In genomic region chr3:1147326-1147725, GRCh38 we compare ENCODE assay signal across 39 cellular contexts. TPM values are rescaled to one million over a fixed set of nuclear protein-coding genes. Genes with fewer than 3 reads are reported as not detected.
"Had no signal": no experiment of that assay in that cellular context is flagged by ENCODE, and none has a peak within 500 bp of the region (broad histone marks: within the 10 kb centered on the region; RNA-seq: fewer than 3 reads in every experiment).

No MANE protein-coding gene starts in this region.

- H3K27ac Mint-ChIP-seq: activated naive CD4-positive, alpha-beta T cell treated with anti-CD3 and anti-CD28 coated beads for 36 hours; activated naive CD4-positive, alpha-beta T cell treated with anti-CD3 and anti-CD28 coated beads, Interleukin-2, amount 10 ng/mL, durations not matched to agents 7 days and 5 days; activated naive CD4-positive, alpha-beta T cell treated with anti-CD3 and anti-CD28 coated beads, Interleukin-2, amount 50 U/mL, for 24 hours; activated naive CD4-positive, alpha-beta T cell treated with anti-CD3 and anti-CD28 coated beads, Interleukin-2, amount 50 U/mL, for 72 hours; activated naive CD8-positive, alpha-beta T cell; activated naive CD8-positive, alpha-beta T cell treated with anti-CD3 and anti-CD28 coated beads for 36 hours; activated naive CD8-positive, alpha-beta T cell treated with anti-CD3 and anti-CD28 coated beads, Interleukin-2, amount 10 ng/mL, durations not matched to agents 7 days and 5 days; activated naive CD8-positive, alpha-beta T cell treated with anti-CD3 and anti-CD28 coated beads, Interleukin-2, amount 50 U/mL, for 24 hours; activated T-cell treated with anti-CD3 and anti-CD28 coated beads, Interleukin-2, amount 50 U/mL, for 24 hours; activated T-cell treated with anti-CD3 and anti-CD28 coated beads, Interleukin-2, amount 50 U/mL, for 72 hours; activated T-helper 1 cell treated with anti-CD3 and anti-CD28 coated beads, Interleukin-12 subunit alpha, Interleukin-12 subunit beta, Interleukin-2, Interleukin-4 antibody, amounts not matched to agents 30 ng/mL and 10 ng/mL and 1 ng/mL, durations not matched to agents 14 hours and 24 hours and 36 hours; activated T-helper 17 cell treated with anti-CD3 and anti-CD28 coated beads, Interleukin-2, amount 50 U/mL, for 72 hours; activated T-helper 2 cell treated with anti-CD3 and anti-CD28 coated beads, Interferon-gamma antibody, Interleukin-2, Interleukin-4, amounts not matched to agents 10 μg/mL and 5 μg/mL and 100 μg/mL, durations not matched to agents 14 hours and 24 hours and 36 hours; brain had no signal

- H3K4me1 ChIP-seq: ascending aorta, body of pancreas, breast epithelium had no signal

- H3K4me3 Mint-ChIP-seq: activated naive CD4-positive, alpha-beta T cell treated with anti-CD3 and anti-CD28 coated beads for 36 hours; activated naive CD4-positive, alpha-beta T cell treated with anti-CD3 and anti-CD28 coated beads, Interleukin-2, amount 10 ng/mL, durations not matched to agents 7 days and 5 days; activated naive CD4-positive, alpha-beta T cell treated with anti-CD3 and anti-CD28 coated beads, Interleukin-2, amount 50 U/mL, for 24 hours; activated naive CD8-positive, alpha-beta T cell; activated naive CD8-positive, alpha-beta T cell treated with anti-CD3 and anti-CD28 coated beads for 36 hours; activated naive CD8-positive, alpha-beta T cell treated with anti-CD3 and anti-CD28 coated beads, Interleukin-2, amount 10 ng/mL, durations not matched to agents 7 days and 5 days; activated naive CD8-positive, alpha-beta T cell treated with anti-CD3 and anti-CD28 coated beads, Interleukin-2, amount 50 U/mL, for 24 hours; activated T-cell treated with anti-CD3 and anti-CD28 coated beads, Interleukin-2, amount 50 U/mL, for 24 hours; activated T-cell treated with anti-CD3 and anti-CD28 coated beads, Interleukin-2, amount 50 U/mL, for 4 hours; activated T-cell treated with anti-CD3 and anti-CD28 coated beads, Interleukin-2, amount 50 U/mL, for 72 hours; activated T-helper 1 cell treated with anti-CD3 and anti-CD28 coated beads, Interleukin-12 subunit alpha, Interleukin-12 subunit beta, Interleukin-2, Interleukin-4 antibody, amounts not matched to agents 30 ng/mL and 10 ng/mL and 1 ng/mL, durations not matched to agents 14 hours and 24 hours and 36 hours; activated T-helper 17 cell treated with anti-CD3 and anti-CD28 coated beads, Interleukin-2, amount 50 U/mL, for 72 hours; brain; central memory CD8-positive, alpha-beta T cell had no signal

- H3K27me3 ChIP-seq: adrenal gland, ascending aorta, body of pancreas, brain microvascular endothelial cell, breast epithelium, cardiac muscle cell had no signal

- H3K27ac ChIP-seq: adrenal gland, ascending aorta, body of pancreas, brain microvascular endothelial cell, breast epithelium, cardiac muscle cell had no signal

- H3K9me3 ChIP-seq: adrenal gland, ascending aorta, body of pancreas, breast epithelium had no signal

- H3K36me3 ChIP-seq: adrenal gland, ascending aorta, brain microvascular endothelial cell, breast epithelium, cardiac muscle cell had no signal

- H3K27me3 Mint-ChIP-seq: activated naive CD4-positive, alpha-beta T cell treated with anti-CD3 and anti-CD28 coated beads, Interleukin-2, amount 10 ng/mL, durations not matched to agents 7 days and 5 days; activated naive CD4-positive, alpha-beta T cell treated with anti-CD3 and anti-CD28 coated beads, Interleukin-2, amount 50 U/mL, for 24 hours; activated naive CD8-positive, alpha-beta T cell; activated naive CD8-positive, alpha-beta T cell treated with anti-CD3 and anti-CD28 coated beads for 36 hours; activated naive CD8-positive, alpha-beta T cell treated with anti-CD3 and anti-CD28 coated beads, Interleukin-2, amount 10 ng/mL, durations not matched to agents 7 days and 5 days; activated naive CD8-positive, alpha-beta T cell treated with anti-CD3 and anti-CD28 coated beads, Interleukin-2, amount 50 U/mL, for 24 hours; activated T-cell treated with anti-CD3 and anti-CD28 coated beads, Interleukin-2, amount 50 U/mL, for 24 hours; activated T-helper 17 cell treated with anti-CD3 and anti-CD28 coated beads, Interleukin-2, amount 50 U/mL, for 72 hours; brain; central memory CD8-positive, alpha-beta T cell had no signal

- H3K4me3 ChIP-seq: adrenal gland, ascending aorta, body of pancreas, breast epithelium, cardiac muscle cell had no signal

- H3K4me1 Mint-ChIP-seq: activated naive CD4-positive, alpha-beta T cell treated with anti-CD3 and anti-CD28 coated beads, Interleukin-2, amount 10 ng/mL, durations not matched to agents 7 days and 5 days; activated naive CD4-positive, alpha-beta T cell treated with anti-CD3 and anti-CD28 coated beads, Interleukin-2, amount 50 U/mL, for 24 hours; activated naive CD8-positive, alpha-beta T cell treated with anti-CD3 and anti-CD28 coated beads for 36 hours; activated naive CD8-positive, alpha-beta T cell treated with anti-CD3 and anti-CD28 coated beads, Interleukin-2, amount 10 ng/mL, durations not matched to agents 7 days and 5 days; activated naive CD8-positive, alpha-beta T cell treated with anti-CD3 and anti-CD28 coated beads, Interleukin-2, amount 50 U/mL, for 24 hours; activated T-helper 17 cell treated with anti-CD3 and anti-CD28 coated beads, Interleukin-2, amount 50 U/mL, for 72 hours; central memory CD8-positive, alpha-beta T cell had no signal

- ATAC-seq: activated naive CD4-positive, alpha-beta T cell treated with anti-CD3 and anti-CD28 coated beads, Interleukin-2, amount 50 U/mL, for 72 hours; activated naive CD8-positive, alpha-beta T cell treated with anti-CD3 and anti-CD28 coated beads, Interleukin-2, amount 50 U/mL, for 24 hours; activated T-cell treated with anti-CD3 and anti-CD28 coated beads, Interleukin-2, amount 50 U/mL, for 4 hours; activated T-cell treated with anti-CD3 and anti-CD28 coated beads, Interleukin-2, amount 50 U/mL, for 72 hours; activated T-helper 17 cell treated with anti-CD3 and anti-CD28 coated beads, Interleukin-2, amount 50 U/mL, for 72 hours; body of pancreas had no signal

- H3K9me3 Mint-ChIP-seq: activated naive CD4-positive, alpha-beta T cell treated with anti-CD3 and anti-CD28 coated beads, Interleukin-2, amount 50 U/mL, for 24 hours; activated naive CD8-positive, alpha-beta T cell treated with anti-CD3 and anti-CD28 coated beads for 36 hours; activated naive CD8-positive, alpha-beta T cell treated with anti-CD3 and anti-CD28 coated beads, Interleukin-2, amount 10 ng/mL, durations not matched to agents 7 days and 5 days; activated naive CD8-positive, alpha-beta T cell treated with anti-CD3 and anti-CD28 coated beads, Interleukin-2, amount 50 U/mL, for 24 hours; activated T-cell treated with anti-CD3 and anti-CD28 coated beads, Interleukin-2, amount 50 U/mL, for 24 hours; activated T-helper 1 cell treated with anti-CD3 and anti-CD28 coated beads, Interleukin-12 subunit alpha, Interleukin-12 subunit beta, Interleukin-2, Interleukin-4 antibody, amounts not matched to agents 30 ng/mL and 10 ng/mL and 1 ng/mL, durations not matched to agents 14 hours and 24 hours and 36 hours; activated T-helper 17 cell treated with anti-CD3 and anti-CD28 coated beads, Interleukin-2, amount 50 U/mL, for 72 hours; activated T-helper 2 cell treated with anti-CD3 and anti-CD28 coated beads, Interferon-gamma antibody, Interleukin-2, Interleukin-4, amounts not matched to agents 10 μg/mL and 5 μg/mL and 100 μg/mL, durations not matched to agents 14 hours and 24 hours and 36 hours had no signal

- DNase-seq: activated effector memory CD4-positive, alpha-beta T cell treated with anti-CD3 and anti-CD28 coated beads, Interleukin-2, amount 50 U/mL, for 16 hours; activated effector memory CD4-positive, alpha-beta T cell treated with Interleukin-2 at 50 U/mL for 16 hours; activated gamma-delta T cell; activated gamma-delta T cell treated with Interleukin-2 at 50 U/mL for 16 hours; activated naive CD4-positive, alpha-beta T cell; activated naive CD4-positive, alpha-beta T cell treated with anti-CD3 and anti-CD28 coated beads for 36 hours; activated naive CD4-positive, alpha-beta T cell treated with anti-CD3 and anti-CD28 coated beads, Interleukin-2, amount 10 ng/mL, durations not matched to agents 7 days and 5 days; activated naive CD4-positive, alpha-beta T cell treated with anti-CD3 and anti-CD28 coated beads, Interleukin-2, amount 50 U/mL, for 16 hours; activated naive CD4-positive, alpha-beta T cell treated with Interleukin-2 at 50 U/mL for 16 hours; activated naive CD8-positive, alpha-beta T cell treated with anti-CD3 and anti-CD28 coated beads for 36 hours; activated naive CD8-positive, alpha-beta T cell treated with anti-CD3 and anti-CD28 coated beads, Interleukin-2, amount 10 ng/mL, durations not matched to agents 7 days and 5 days; activated naive CD8-positive, alpha-beta T cell treated with anti-CD3 and anti-CD28 coated beads, Interleukin-2, amount 50 U/mL, for 24 hours; activated T-cell treated with anti-CD3 and anti-CD28 coated beads, Interleukin-2, amount 50 U/mL, for 24 hours; activated T-cell treated with anti-CD3 and anti-CD28 coated beads, Interleukin-2, amount 50 U/mL, for 4 hours; activated T-cell treated with anti-CD3 and anti-CD28 coated beads, Interleukin-2, amount 50 U/mL, for 48 hours; activated T-cell treated with anti-CD3 and anti-CD28 coated beads, Interleukin-2, amount 50 U/mL, for 72 hours; adrenal gland; amniotic stem cell; amygdala; anterior cingulate cortex; aorta; body of pancreas; brain microvascular endothelial cell; caudate nucleus; central memory CD4-positive, alpha-beta T cell; cerebellar nuclear complex had no signal

- H3K36me3 Mint-ChIP-seq: activated naive CD4-positive, alpha-beta T cell treated with anti-CD3 and anti-CD28 coated beads, Interleukin-2, amount 10 ng/mL, durations not matched to agents 7 days and 5 days; activated naive CD4-positive, alpha-beta T cell treated with anti-CD3 and anti-CD28 coated beads, Interleukin-2, amount 50 U/mL, for 24 hours; activated naive CD4-positive, alpha-beta T cell treated with anti-CD3 and anti-CD28 coated beads, Interleukin-2, amount 50 U/mL, for 72 hours; activated naive CD8-positive, alpha-beta T cell; activated naive CD8-positive, alpha-beta T cell treated with anti-CD3 and anti-CD28 coated beads for 36 hours; activated naive CD8-positive, alpha-beta T cell treated with anti-CD3 and anti-CD28 coated beads, Interleukin-2, amount 10 ng/mL, durations not matched to agents 7 days and 5 days; brain had no signal

RNA-seq across cellular contexts. Expression of gene CNTN6, which starts 54.5 kb away (rescaled TPM):
- total RNA-seq: activated naive CD4-positive, alpha-beta T cell treated with anti-CD3 and anti-CD28 coated beads for 36 hours; activated naive CD4-positive, alpha-beta T cell treated with anti-CD3 and anti-CD28 coated beads, Interleukin-2, amount 50 U/mL, for 72 hours; activated naive CD8-positive, alpha-beta T cell treated with anti-CD3 and anti-CD28 coated beads for 36 hours; activated naive CD8-positive, alpha-beta T cell treated with anti-CD3 and anti-CD28 coated beads, Interleukin-2, amount 10 ng/mL, durations not matched to agents 7 days and 5 days; activated T-cell treated with anti-CD3 and anti-CD28 coated beads, Interleukin-2, amount 50 U/mL, for 4 hours; activated T-cell treated with anti-CD3 and anti-CD28 coated beads, Interleukin-2, amount 50 U/mL, for 72 hours; activated T-helper 1 cell treated with anti-CD3 and anti-CD28 coated beads, Interleukin-12 subunit alpha, Interleukin-12 subunit beta, Interleukin-2, Interleukin-4 antibody, amounts not matched to agents 30 ng/mL and 10 ng/mL and 1 ng/mL, durations not matched to agents 14 hours and 24 hours and 36 hours; activated T-helper 17 cell treated with anti-CD3 and anti-CD28 coated beads, Interleukin-2, amount 50 U/mL, for 72 hours; activated T-helper 2 cell treated with anti-CD3 and anti-CD28 coated beads, Interferon-gamma antibody, Interleukin-2, Interleukin-4, amounts not matched to agents 10 μg/mL and 5 μg/mL and 100 μg/mL, durations not matched to agents 14 hours and 24 hours and 36 hours; ascending aorta; astrocyte; body of pancreas; bronchial epithelial cell had no signal
- polyA plus RNA-seq: cardiac muscle cell had no signal
